Comparison of ENCODE assay signal across 1 cellular context in the genomic region with DNA sequence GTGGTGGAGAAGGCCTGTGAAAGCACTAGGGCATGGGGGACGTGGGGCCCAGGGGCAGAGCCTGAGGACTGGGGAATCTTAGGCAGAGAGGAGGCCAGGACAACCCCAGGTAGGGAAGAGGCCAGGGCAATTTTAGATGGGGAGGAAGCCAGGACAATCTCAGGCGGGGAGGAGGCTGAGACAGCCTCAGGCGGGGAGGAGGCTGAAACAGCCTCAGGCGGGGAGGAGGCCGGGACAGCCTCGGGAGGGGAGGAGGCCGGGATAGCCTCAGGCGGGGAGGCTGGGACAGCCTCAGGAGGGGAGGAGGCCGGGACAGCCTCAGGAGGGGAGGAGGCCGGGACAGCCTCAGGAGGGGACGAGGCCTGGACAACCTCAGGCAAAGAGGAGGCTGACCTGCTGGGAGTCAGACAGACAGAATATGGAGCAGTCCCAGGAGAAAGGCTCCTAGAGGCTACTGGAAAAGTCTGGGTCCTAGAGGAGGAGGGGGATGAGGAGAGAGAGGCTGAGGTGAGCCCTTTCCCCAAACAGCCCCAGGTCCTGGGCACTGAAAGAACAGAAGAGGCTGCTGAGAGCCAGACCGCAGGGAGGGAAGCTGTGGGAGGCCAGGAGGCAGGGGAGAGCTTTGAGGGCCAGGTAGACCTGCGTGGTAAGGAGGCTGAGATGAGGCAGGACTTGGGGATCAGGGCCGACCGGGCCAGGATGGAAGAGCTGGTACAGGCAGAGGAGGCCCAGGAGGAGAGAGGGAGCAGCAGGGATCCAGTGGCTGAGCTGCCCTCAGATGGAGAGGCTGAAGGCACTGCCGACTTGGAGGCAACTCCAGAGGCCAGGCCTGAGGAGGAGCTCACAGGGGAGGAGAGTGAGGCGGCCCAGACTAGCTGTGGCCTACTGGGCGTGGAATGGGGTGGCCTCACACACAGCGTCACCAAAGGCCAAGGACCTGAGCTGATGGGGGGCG.
TF ChIP-seq lines count a peak whose summit lies in the region.

No MANE protein-coding gene starts in this region.

TF ChIP-seq in liver, 16 proteins besides CTCF, POLR2A, EP300 and RAD21:
- TF ChIP-seq SP1 (IDR thresholded peaks at IDR 0.05) (no peak), FOXA2 (IDR thresholded peaks at IDR 0.05) (no peak), NR2F2 (IDR thresholded peaks at IDR 0.05) (no peak), TAF1 (conservative IDR thresholded peaks at IDR 0.05) (no peak), EGR1 (IDR thresholded peaks at IDR 0.05; ENCODE audit: low read depth in 2 of 2) (no peak), GABPA (IDR thresholded peaks at IDR 0.05 in 1 of 2, conservative IDR thresholded peaks at IDR 0.05 in 1 of 2) (no peak), JUND (IDR thresholded peaks at IDR 0.05) (no peak), FOXA1 (IDR thresholded peaks at IDR 0.05) (no peak)
- TF ChIP-seq, protein P1, sequence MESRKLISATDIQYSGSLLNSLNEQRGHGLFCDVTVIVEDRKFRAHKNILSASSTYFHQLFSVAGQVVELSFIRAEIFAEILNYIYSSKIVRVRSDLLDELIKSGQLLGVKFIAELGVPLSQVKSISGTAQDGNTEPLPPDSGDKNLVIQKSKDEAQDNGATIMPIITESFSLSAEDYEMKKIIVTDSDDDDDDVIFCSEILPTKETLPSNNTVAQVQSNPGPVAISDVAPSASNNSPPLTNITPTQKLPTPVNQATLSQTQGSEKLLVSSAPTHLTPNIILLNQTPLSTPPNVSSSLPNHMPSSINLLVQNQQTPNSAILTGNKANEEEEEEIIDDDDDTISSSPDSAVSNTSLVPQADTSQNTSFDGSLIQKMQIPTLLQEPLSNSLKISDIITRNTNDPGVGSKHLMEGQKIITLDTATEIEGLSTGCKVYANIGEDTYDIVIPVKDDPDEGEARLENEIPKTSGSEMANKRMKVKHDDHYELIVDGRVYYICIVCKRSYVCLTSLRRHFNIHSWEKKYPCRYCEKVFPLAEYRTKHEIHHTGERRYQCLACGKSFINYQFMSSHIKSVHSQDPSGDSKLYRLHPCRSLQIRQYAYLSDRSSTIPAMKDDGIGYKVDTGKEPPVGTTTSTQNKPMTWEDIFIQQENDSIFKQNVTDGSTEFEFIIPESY (IDR thresholded peaks at IDR 0.05) = no peak
- TF ChIP-seq, protein P2, sequence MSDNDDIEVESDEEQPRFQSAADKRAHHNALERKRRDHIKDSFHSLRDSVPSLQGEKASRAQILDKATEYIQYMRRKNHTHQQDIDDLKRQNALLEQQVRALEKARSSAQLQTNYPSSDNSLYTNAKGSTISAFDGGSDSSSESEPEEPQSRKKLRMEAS (IDR thresholded peaks at IDR 0.05) = no peak
- TF ChIP-seq, protein P3, sequence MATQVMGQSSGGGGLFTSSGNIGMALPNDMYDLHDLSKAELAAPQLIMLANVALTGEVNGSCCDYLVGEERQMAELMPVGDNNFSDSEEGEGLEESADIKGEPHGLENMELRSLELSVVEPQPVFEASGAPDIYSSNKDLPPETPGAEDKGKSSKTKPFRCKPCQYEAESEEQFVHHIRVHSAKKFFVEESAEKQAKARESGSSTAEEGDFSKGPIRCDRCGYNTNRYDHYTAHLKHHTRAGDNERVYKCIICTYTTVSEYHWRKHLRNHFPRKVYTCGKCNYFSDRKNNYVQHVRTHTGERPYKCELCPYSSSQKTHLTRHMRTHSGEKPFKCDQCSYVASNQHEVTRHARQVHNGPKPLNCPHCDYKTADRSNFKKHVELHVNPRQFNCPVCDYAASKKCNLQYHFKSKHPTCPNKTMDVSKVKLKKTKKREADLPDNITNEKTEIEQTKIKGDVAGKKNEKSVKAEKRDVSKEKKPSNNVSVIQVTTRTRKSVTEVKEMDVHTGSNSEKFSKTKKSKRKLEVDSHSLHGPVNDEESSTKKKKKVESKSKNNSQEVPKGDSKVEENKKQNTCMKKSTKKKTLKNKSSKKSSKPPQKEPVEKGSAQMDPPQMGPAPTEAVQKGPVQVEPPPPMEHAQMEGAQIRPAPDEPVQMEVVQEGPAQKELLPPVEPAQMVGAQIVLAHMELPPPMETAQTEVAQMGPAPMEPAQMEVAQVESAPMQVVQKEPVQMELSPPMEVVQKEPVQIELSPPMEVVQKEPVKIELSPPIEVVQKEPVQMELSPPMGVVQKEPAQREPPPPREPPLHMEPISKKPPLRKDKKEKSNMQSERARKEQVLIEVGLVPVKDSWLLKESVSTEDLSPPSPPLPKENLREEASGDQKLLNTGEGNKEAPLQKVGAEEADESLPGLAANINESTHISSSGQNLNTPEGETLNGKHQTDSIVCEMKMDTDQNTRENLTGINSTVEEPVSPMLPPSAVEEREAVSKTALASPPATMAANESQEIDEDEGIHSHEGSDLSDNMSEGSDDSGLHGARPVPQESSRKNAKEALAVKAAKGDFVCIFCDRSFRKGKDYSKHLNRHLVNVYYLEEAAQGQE (IDR thresholded peaks at IDR 0.05) = no peak
- TF ChIP-seq, protein P4, sequence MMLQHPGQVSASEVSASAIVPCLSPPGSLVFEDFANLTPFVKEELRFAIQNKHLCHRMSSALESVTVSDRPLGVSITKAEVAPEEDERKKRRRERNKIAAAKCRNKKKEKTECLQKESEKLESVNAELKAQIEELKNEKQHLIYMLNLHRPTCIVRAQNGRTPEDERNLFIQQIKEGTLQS (IDR thresholded peaks at IDR 0.05) = no peak
